ENCODE assay signal across 9 cellular contexts in the genomic region with DNA sequence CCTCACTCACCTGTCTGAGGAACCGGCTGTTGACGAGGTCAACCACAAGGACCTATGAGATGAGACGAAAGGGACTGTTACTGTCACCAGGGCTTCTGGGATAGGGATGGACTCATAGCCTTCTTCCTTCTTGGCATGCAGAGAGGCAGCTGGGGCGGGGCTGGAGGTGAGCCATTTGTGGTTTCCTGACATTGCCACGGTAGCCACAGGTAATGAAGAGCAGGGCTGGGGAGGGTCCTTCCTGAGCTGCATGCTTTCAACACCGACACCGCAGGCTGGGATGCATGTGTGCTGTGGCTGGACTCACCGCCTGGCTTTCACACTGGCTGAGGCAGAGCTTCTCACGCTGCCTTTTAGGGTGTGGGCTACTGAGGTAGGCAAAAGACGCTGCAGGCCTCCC. TPM values are rescaled to one million over a fixed set of nuclear protein-coding genes. Genes with fewer than 3 reads are reported as not detected.
A peak's percentile ranks its signal among the peaks of the same experiment; 100 is the strongest.
DNase-seq lines count a peak whose midpoint lies in the region; ATAC-seq, FAIRE-seq and TF ChIP-seq lines count a peak whose summit lies in the region.
"Had no signal": no experiment of that assay in that cellular context is flagged by ENCODE, and none has a peak within 500 bp of the region (broad histone marks: within the 10 kb centered on the region; RNA-seq: fewer than 3 reads in every experiment).

No MANE protein-coding gene starts in this region.

- ATAC-seq in GM23338: no peak; the same call in 2 of the 3 replicates

- CTCF ChIA-PET in mammary epithelial cell (lab: Charles Lee; ENCODE audit: low non-redundant PET): no interaction called here

- no TSS peak for BruUV-seq in mammary epithelial cell (replicated peaks; lab: Mats Ljungman, UMichigan)

- no peaks in the 10 kb centered on the region for H3K27me3 Mint-ChIP-seq in GM23338 (ENCODE audit: insufficient read depth, low read depth, poor library complexity)

- H3K4me1 Mint-ChIP-seq in GM23338: peaks cover 8% of the 10 kb centered on the region; the same call in 2 of the 3 replicates

- 39% methylated on average over 5 of the region's 10 CpGs for WGBS in mammary epithelial cell (ENCODE audit: low coverage, missing lambda C conversion rate)

- no peaks in the 10 kb centered on the region for H3K79me2 ChIP-seq in GM23338 (replicated peaks; ENCODE audit: insufficient read depth)
- no peaks in the 10 kb centered on the region for H3K79me2 ChIP-seq in mammary epithelial cell (ENCODE audit: insufficient read depth, low read length)

- H3F3A ChIP-seq in GM23338 (replicated peaks; ENCODE audit: low read depth): no peaks in the 10 kb centered on the region

- H3K36me3 ChIP-seq in GM23338 (ENCODE audit: insufficient read depth) (no peaks in the 10 kb centered on the region), mammary epithelial cell (ENCODE audit: insufficient read depth, low read length) (no peaks in the 10 kb centered on the region)

- H3K4me3 ChIP-seq in GM23338 (no peak overlapping the region), mammary epithelial cell (replicated peaks in 1 of 3; ENCODE audit: insufficient read depth in 1 of 3, low read depth in 2 of 3, low read length in 3 of 3) (no peak overlapping the region)

- dilution Hi-C loops in mammary epithelial cell (cut with HindIII; ENCODE audit: low sequenced_read_pairs): no loop called here

- H3K36me3 Mint-ChIP-seq in GM23338 (ENCODE audit: low read depth): 0 out of 3 replicates have a peak, but pooled peaks cover 3% of the 10 kb centered on the region

- H3K4me3 Mint-ChIP-seq in GM23338: no peak overlapping the region

- no peaks in the 10 kb centered on the region for H3K27me3 ChIP-seq in GM23338 (ENCODE audit: insufficient read depth)
- H3K27me3 ChIP-seq in mammary epithelial cell (ENCODE audit: insufficient read depth, low read length): peaks cover 3% of the 10 kb centered on the region

- H2AFZ ChIP-seq in GM23338 (0 out of 2 replicates have a peak overlapping the region, but pooled peaks have one; percentile 10), mammary epithelial cell (ENCODE audit: low read depth, low read length) (peak overlapping the region; percentile 33)

- H3K9ac ChIP-seq in mammary epithelial cell (ENCODE audit: insufficient read depth, low read length): no peak overlapping the region

- no peak for TF ChIP-seq CTCF in GM23338 (conservative IDR thresholded peaks at IDR 0.05; ENCODE audit: low read depth in 2 of 2)
- TF ChIP-seq CTCF in mammary epithelial cell (conservative IDR thresholded peaks at IDR 0.05 in 1 of 2, IDR thresholded peaks at IDR 0.05 in 1 of 2; ENCODE audit: extremely low read depth in 1 of 2, insufficient read depth in 1 of 2, low read depth in 1 of 2, low read length in 2 of 2): no peak

- intact Hi-C loops in mammary epithelial cell (cut with micrococcal nuclease): no loop called here

- no peaks in the 10 kb centered on the region for H3K9me3 ChIP-seq in mammary epithelial cell (replicated peaks; ENCODE audit: insufficient read depth, low read length)

- no peak for DNase-seq in GM23338 (ENCODE audit: low spot score)
- peak; percentile 21 for DNase-seq in RCC 7860 (ENCODE audit: low spot score)
- DNase-seq in mammary epithelial cell: peak; percentile 83
- peak; percentile 58 for DNase-seq in stimulated activated CD4-positive, alpha-beta T cell treated with anti-CD3 and anti-CD28 coated beads, Interleukin-15, amount 100 ng/mL, for 24 hours
- DNase-seq in NCI-H526 treated with DMSO at 0.1 percent for 48 hours (lab: John Stamatoyannopoulos, UW): no peak
- no peak for DNase-seq in NCI-H1694 treated with DMSO at 0.1 percent for 48 hours (lab: John Stamatoyannopoulos, UW)
- no peak for DNase-seq in UCSD-AML1 (lab: John Stamatoyannopoulos, UW; ENCODE audit: unreplicated experiment)
- DNase-seq: NCI-H774 had no signal

- no peak for FAIRE-seq in RCC 7860 (lab: Jason Lieb, UNC)
- FAIRE-seq: endometrium had no signal

- H4K20me1 ChIP-seq in GM23338 (replicated peaks; ENCODE audit: insufficient read depth) (no peaks in the 10 kb centered on the region), mammary epithelial cell (ENCODE audit: insufficient read depth, low read length) (no peaks in the 10 kb centered on the region)

- H3K4me1 ChIP-seq in GM23338 (ENCODE audit: insufficient read depth) (no peaks in the 10 kb centered on the region), mammary epithelial cell (ENCODE audit: insufficient read depth, low read length) (peaks cover 11% of the 10 kb centered on the region)

- no peak overlapping the region for H3K27ac ChIP-seq in GM23338 (ENCODE audit: low read depth)
- H3K27ac ChIP-seq in mammary epithelial cell (ENCODE audit: insufficient read depth, low read depth, low read length): no peak overlapping the region

- peaks cover 4% of the 10 kb centered on the region; the same call in 1 of the 2 replicates for H3K9me2 ChIP-seq in GM23338 (ENCODE audit: insufficient read depth)

- H3K9me3 Mint-ChIP-seq in GM23338: no peaks in the 10 kb centered on the region; the same call in 2 of the 3 replicates

- H3K4me2 ChIP-seq in GM23338 (no peak overlapping the region), mammary epithelial cell (ENCODE audit: insufficient read depth, low read depth, low read length) (peak overlapping the region; percentile 19)

- no peak overlapping the region for H3K27ac Mint-ChIP-seq in GM23338

- in situ Hi-C loops in mammary epithelial cell (cut with MboI; ENCODE audit: low sequenced_read_pairs in 2 of 2): loop anchor here in 1 of 2 donors (25.0 kb wide), 1 partner anchor 487 kb away; a partner anchor contains a TSS

TF ChIP-seq in GM23338, 12 proteins besides CTCF, POLR2A, EP300 and RAD21:
- no peak for TF ChIP-seq STAT1 (IDR thresholded peaks at IDR 0.05; ENCODE audit: unreplicated experiment)
- TF ChIP-seq POLR2AphosphoS5 (IDR thresholded peaks at IDR 0.05; ENCODE audit: low read depth): no peak
- TF ChIP-seq, protein P1, sequence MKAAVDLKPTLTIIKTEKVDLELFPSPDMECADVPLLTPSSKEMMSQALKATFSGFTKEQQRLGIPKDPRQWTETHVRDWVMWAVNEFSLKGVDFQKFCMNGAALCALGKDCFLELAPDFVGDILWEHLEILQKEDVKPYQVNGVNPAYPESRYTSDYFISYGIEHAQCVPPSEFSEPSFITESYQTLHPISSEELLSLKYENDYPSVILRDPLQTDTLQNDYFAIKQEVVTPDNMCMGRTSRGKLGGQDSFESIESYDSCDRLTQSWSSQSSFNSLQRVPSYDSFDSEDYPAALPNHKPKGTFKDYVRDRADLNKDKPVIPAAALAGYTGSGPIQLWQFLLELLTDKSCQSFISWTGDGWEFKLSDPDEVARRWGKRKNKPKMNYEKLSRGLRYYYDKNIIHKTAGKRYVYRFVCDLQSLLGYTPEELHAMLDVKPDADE (IDR thresholded peaks at IDR 0.05): no peak
- no peak for TF ChIP-seq ZNF331 (CRISPR knock-in tag; IDR thresholded peaks at IDR 0.05; ENCODE audit: low read depth)

RNA-seq across cellular contexts. Expression of a gene that starts 46.4 kb away (rescaled TPM):
- 86.8 and 102 TPM in 2 replicates for total RNA-seq in GM23338 (2014; rRNA removed; shearing (Covaris generic))
- polyA plus RNA-seq in GM23338 (2016; fragmentation: Nextera tagmentation; extraction: Ambion mirVana) (63.5 and 65.0 TPM in 2 replicates), mammary epithelial cell (37.3 TPM)
- total RNA-seq in mammary epithelial cell: 10 to 100 TPM; 48.2 to 69.6 TPM
- 65.0 TPM for polyA minus RNA-seq in mammary epithelial cell

Comparison
In these comparisons a context has a peak if more than half of its experiments do, and no peak if none do; other contexts are left out.
1. DNase-seq: peak in RCC 7860 (single experiment), mammary epithelial cell (single experiment) and stimulated activated CD4-positive, alpha-beta T cell treated with anti-CD3 and anti-CD28 coated beads, Interleukin-15, amount 100 ng/mL, for 24 hours (single experiment); none in GM23338 (single experiment), NCI-H526 treated with DMSO at 0.1 percent for 48 hours (single experiment), NCI-H1694 treated with DMSO at 0.1 percent for 48 hours (single experiment) and UCSD-AML1 (single experiment).